Comparison of ENCODE assay signal across 16 cellular contexts in the genomic region with DNA sequence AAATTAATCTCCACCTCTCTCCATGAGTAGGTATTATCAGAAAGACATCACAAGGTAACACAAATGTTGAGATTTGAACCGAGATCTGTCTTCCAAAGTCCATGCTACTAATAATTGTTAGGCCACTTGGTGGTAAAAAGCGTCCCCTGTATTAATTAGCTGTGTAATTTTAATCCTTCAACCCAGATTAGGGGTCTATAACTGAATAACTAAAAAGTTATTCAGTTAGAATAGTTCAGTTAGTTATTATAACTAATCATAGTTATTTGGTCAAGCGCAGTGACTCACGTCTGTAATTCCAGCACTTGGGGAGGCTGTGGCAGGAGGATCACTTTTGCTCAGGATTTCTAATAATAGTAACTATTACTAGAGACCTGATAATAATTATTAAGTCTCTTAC. TPM values are rescaled to one million over a fixed set of nuclear protein-coding genes. Genes with fewer than 3 reads are reported as not detected.
DNase-seq lines count a peak whose midpoint lies in the region; ATAC-seq, FAIRE-seq and TF ChIP-seq lines count a peak whose summit lies in the region.
"Had no signal": no experiment of that assay in that cellular context is flagged by ENCODE, and none has a peak within 500 bp of the region (broad histone marks: within the 10 kb centered on the region; RNA-seq: fewer than 3 reads in every experiment).

No MANE protein-coding gene starts in this region.

- BruUV-seq in A673 (replicated peaks; lab: Mats Ljungman, UMichigan) = no TSS peak

- H3K4me3 ChIP-seq in A673 (ENCODE audit: low read depth, low read length, poor library complexity, severe bottlenecking) (no peak overlapping the region), upper lobe of right lung (no peak overlapping the region)
- H3K4me3 ChIP-seq: BLaER1 treated with 17β-estradiol and CSF1 and Interleukin-3, amounts not matched to agents 10 nM and 100 nM; GM23248; HAP-1 had no signal

- H3K27me3 ChIP-seq in A673 (replicated peaks; ENCODE audit: insufficient read depth, low read depth, low read length, poor library complexity) (no peaks in the 10 kb centered on the region), upper lobe of right lung (no peaks in the 10 kb centered on the region)
- H3K27me3 ChIP-seq: BLaER1 treated with 17β-estradiol and CSF1 and Interleukin-3, amounts not matched to agents 10 nM and 100 nM had no signal

- FAIRE-seq in RCC 7860 (lab: Jason Lieb, UNC) = peak; percentile 86
- FAIRE-seq: D721Med, G401.6, GM12891, GM19239 had no signal

- H3K27ac ChIP-seq in A673 (ENCODE audit: low read depth, low read length, poor library complexity, severe bottlenecking) (peak overlapping the region; percentile 4), upper lobe of right lung (no peak overlapping the region)
- H3K27ac ChIP-seq: 22Rv1; BLaER1 treated with 17β-estradiol and CSF1 and Interleukin-3, amounts not matched to agents 10 nM and 100 nM; GM23248 had no signal

- DNase-seq in A673 (ENCODE audit: low spot score) = no peak
- DNase-seq in RCC 7860 (ENCODE audit: low spot score) = no peak
- peak; percentile 3 for DNase-seq in kidney glomerular epithelial cell (lab: John Stamatoyannopoulos, UW)
- peak; percentile 77 for DNase-seq in renal cortical epithelial cell (ENCODE audit: low read depth)
- no peak for DNase-seq in activated CD8-positive, alpha-beta memory T cell treated with anti-CD3 and anti-CD28 coated beads, Interleukin-2, amount 50 U/mL, for 4 hours
- no peak for DNase-seq in upper lobe of right lung
- DNase-seq: CD8-positive, alpha-beta T cell; GM23248 had no signal

- CTCF ChIA-PET in A673 (lab: Charles Lee) = no interaction called here

- H3K9me3 ChIP-seq in A673 (ENCODE audit: low read depth, low read length, poor library complexity, severe bottlenecking) (no peaks in the 10 kb centered on the region), upper lobe of right lung (no peaks in the 10 kb centered on the region)

- intact Hi-C loops in A673 (cut with micrococcal nuclease; ENCODE audit: unreplicated experiment) = no loop called here
- intact Hi-C loops in upper lobe of right lung (cut with DNase I) = no loop called here

- POLR2A ChIA-PET in A673 (lab: Charles Lee; ENCODE audit: low non-redundant PET) = no interaction called here

- ATAC-seq in GM19455 (IDR thresholded peaks at IDR 0.05; ENCODE audit: unreplicated experiment) (no peak), upper lobe of right lung (no peak)
- ATAC-seq: CD8-positive, alpha-beta T cell had no signal

- no peak for TF ChIP-seq CTCF in A673 (conservative IDR thresholded peaks at IDR 0.05; ENCODE audit: low read depth, low read length)
- TF ChIP-seq CTCF in upper lobe of right lung (IDR thresholded peaks at IDR 0.05) = no peak

- H3K36me3 ChIP-seq in A673 (ENCODE audit: insufficient read depth, low read length, poor library complexity, severe bottlenecking) (peaks cover 51% of the 10 kb centered on the region), upper lobe of right lung (no peaks in the 10 kb centered on the region)

- peaks cover 13% of the 10 kb centered on the region for H3K4me1 ChIP-seq in A673 (ENCODE audit: insufficient read depth, low read length, poor library complexity, severe bottlenecking)
- peaks cover 8% of the 10 kb centered on the region for H3K4me1 ChIP-seq in upper lobe of right lung
- H3K4me1 ChIP-seq: HAP-1 had no signal

RNA-seq across cellular contexts. Expression of a gene that starts 5.6 kb away (rescaled TPM):
- total RNA-seq in A673 (2021) = 46.8 and 55.4 TPM in 2 replicates
- total RNA-seq in renal cortical epithelial cell = 6.9 and 8.0 TPM in 2 replicates
- total RNA-seq in upper lobe of right lung = 6.2 TPM

Comparison
In these comparisons a context has a peak if more than half of its experiments do, and no peak if none do; other contexts are left out.
1. DNase-seq: peak in kidney glomerular epithelial cell (single experiment) and renal cortical epithelial cell (single experiment); none in A673 (single experiment), RCC 7860 (single experiment), activated CD8-positive, alpha-beta memory T cell treated with anti-CD3 and anti-CD28 coated beads, Interleukin-2, amount 50 U/mL, for 4 hours (single experiment) and upper lobe of right lung (single experiment).